ENCODE assay signal across 15 cellular contexts in the genomic region with DNA sequence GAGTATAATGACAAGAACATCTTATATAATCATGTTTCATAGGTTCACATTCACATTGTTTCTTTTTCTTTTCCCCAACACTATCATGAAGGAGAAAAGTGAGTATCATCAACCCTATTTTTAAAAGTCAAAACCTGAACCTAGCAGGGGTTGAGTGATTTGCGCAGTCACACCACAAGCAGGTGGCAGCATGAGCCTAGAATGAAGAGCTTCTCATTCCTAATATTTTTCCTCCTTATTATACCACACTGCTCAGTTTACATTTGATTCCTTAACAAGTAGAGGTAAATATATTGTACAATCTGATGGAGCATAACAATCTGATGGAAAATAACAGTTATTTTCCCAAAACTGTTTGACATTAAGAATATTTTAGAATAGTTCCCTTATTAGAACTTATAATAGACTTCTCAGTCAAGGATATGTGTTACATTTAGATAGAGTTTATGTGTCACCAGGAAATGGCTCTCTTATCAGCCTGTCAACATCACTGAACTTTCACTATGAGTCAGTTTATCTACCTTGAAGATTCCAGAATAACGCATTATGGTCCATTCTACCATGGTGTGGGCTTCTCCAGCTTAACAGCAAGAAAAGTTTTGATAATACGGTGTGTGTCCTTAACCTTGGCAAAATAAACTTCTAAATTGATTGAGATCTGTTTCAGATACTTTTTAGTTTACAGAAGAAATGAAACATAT.
DNase-seq lines count a peak whose midpoint lies in the region; ATAC-seq and TF ChIP-seq lines count a peak whose summit lies in the region.
"Had no signal": no experiment of that assay in that cellular context is flagged by ENCODE, and none has a peak within 500 bp of the region (broad histone marks: within the 10 kb centered on the region; RNA-seq: fewer than 3 reads in every experiment).

No MANE protein-coding gene starts in this region.

- TF ChIP-seq RAD21 in neural cell (conservative IDR thresholded peaks at IDR 0.05): peak; percentile 60

- H3K9ac ChIP-seq in neural cell (ENCODE audit: low read length): no peak overlapping the region

- H2AFZ ChIP-seq in GM23338: no peak overlapping the region
- no peak overlapping the region for H2AFZ ChIP-seq in neural cell (ENCODE audit: low read depth, low read length)

- H3F3A ChIP-seq in GM23338 (replicated peaks; ENCODE audit: low read depth) (no peaks in the 10 kb centered on the region), neural cell (ENCODE audit: insufficient read depth, low read length, poor library complexity, severe bottlenecking) (no peaks in the 10 kb centered on the region)

- H3K9me2 ChIP-seq in GM23338 (ENCODE audit: insufficient read depth): no peaks in the 10 kb centered on the region
- no peaks in the 10 kb centered on the region for H3K9me2 ChIP-seq in neural cell (ENCODE audit: insufficient read depth, low read length)

- no peak overlapping the region for H3K27ac Mint-ChIP-seq in activated CD4-positive, alpha-beta T cell treated with anti-CD3 and anti-CD28 coated beads for 36 hours
- H3K27ac Mint-ChIP-seq in GM23338: no peak overlapping the region
- no peak overlapping the region for H3K27ac Mint-ChIP-seq in activated CD8-positive, alpha-beta T cell treated with anti-CD3 and anti-CD28 coated beads for 36 hours

- no peak for TF ChIP-seq EP300 in neural cell (conservative IDR thresholded peaks at IDR 0.05; ENCODE audit: poor library complexity, severe bottlenecking)

- H3K9me3 ChIP-seq in neural cell (ENCODE audit: low read length): no peaks in the 10 kb centered on the region
- H3K9me3 ChIP-seq: prostate gland, thoracic aorta had no signal

- TF ChIP-seq CTCF in GM23338 (conservative IDR thresholded peaks at IDR 0.05; ENCODE audit: low read depth in 2 of 2): peak; percentile 24 to 43; a peak in 3 of 4 replicates
- no peak for TF ChIP-seq CTCF in activated CD8-positive, alpha-beta T cell treated with anti-CD3 and anti-CD28 coated beads for 36 hours (IDR thresholded peaks at IDR 0.05)
- peak; percentile 37 for TF ChIP-seq CTCF in neural cell (IDR thresholded peaks at IDR 0.05; ENCODE audit: poor library complexity, severe bottlenecking)

- H4K20me1 ChIP-seq in GM23338 (replicated peaks; ENCODE audit: insufficient read depth): no peaks in the 10 kb centered on the region
- no peaks in the 10 kb centered on the region for H4K20me1 ChIP-seq in neural cell (ENCODE audit: insufficient read depth)

- intact Hi-C loops in activated CD4-positive, alpha-beta T cell treated with anti-CD3 and anti-CD28 coated beads for 36 hours (cut with DNase I, micrococcal nuclease): no loop called here
- intact Hi-C loops in activated CD8-positive, alpha-beta T cell treated with anti-CD3 and anti-CD28 coated beads for 36 hours (cut with micrococcal nuclease): no loop called here

- H3K27me3 ChIP-seq in GM23338 (ENCODE audit: insufficient read depth): no peaks in the 10 kb centered on the region
- H3K27me3 ChIP-seq in neural cell (ENCODE audit: insufficient read depth, low read depth, low read length): no peaks in the 10 kb centered on the region

- no peak for DNase-seq in activated CD4-positive, alpha-beta T cell treated with anti-CD3 and anti-CD28 coated beads for 36 hours
- DNase-seq in activated CD4-positive, alpha-beta T cell treated with anti-CD3 and anti-CD28 coated beads for 4 hours: no peak
- DNase-seq in GM23338 (ENCODE audit: low spot score) (no peak), NCI-H446 (lab: John Stamatoyannopoulos, UW) (no peak)
- DNase-seq in activated CD8-positive, alpha-beta T cell treated with anti-CD3 and anti-CD28 coated beads for 36 hours: no peak
- DNase-seq: activated CD4-positive, alpha-beta T cell treated with anti-CD3 and anti-CD28 coated beads for 48 hours; activated naive CD4-positive, alpha-beta T cell treated with anti-CD3 and anti-CD28 coated beads, Interleukin-2, amount 50 U/mL, for 16 hours; COR-L47; NCI-H1092; NCI-H345 had no signal

- H3K27me3 Mint-ChIP-seq in activated CD4-positive, alpha-beta T cell treated with anti-CD3 and anti-CD28 coated beads for 36 hours: no peaks in the 10 kb centered on the region
- no peaks in the 10 kb centered on the region for H3K27me3 Mint-ChIP-seq in GM23338 (ENCODE audit: insufficient read depth, low read depth, poor library complexity)
- no peaks in the 10 kb centered on the region for H3K27me3 Mint-ChIP-seq in activated CD8-positive, alpha-beta T cell treated with anti-CD3 and anti-CD28 coated beads for 36 hours

- no peaks in the 10 kb centered on the region for H3K4me1 ChIP-seq in GM23338 (ENCODE audit: insufficient read depth)
- H3K4me1 ChIP-seq: prostate gland had no signal

- CTCF ChIA-PET in activated CD4-positive, alpha-beta T cell treated with anti-CD3 and anti-CD28 coated beads for 36 hours (lab: Charles Lee): interaction anchor here (0.5 to 1.9 kb wide), 2 partner anchors 411 to 413 kb away, joined by 4 read pairs; no protein-coding TSS in a partner anchor
- CTCF ChIA-PET in activated CD8-positive, alpha-beta T cell treated with anti-CD3 and anti-CD28 coated beads for 36 hours (lab: Charles Lee): interaction anchor here (1.1 to 1.4 kb wide), 2 partner anchors 19 to 409 kb away, joined by 4 read pairs; no protein-coding TSS in a partner anchor

- H3K36me3 ChIP-seq in GM23338 (ENCODE audit: insufficient read depth) (no peaks in the 10 kb centered on the region), neural cell (ENCODE audit: insufficient read depth, low read length) (no peaks in the 10 kb centered on the region)
- H3K36me3 ChIP-seq: prostate gland, thoracic aorta had no signal

- H3K4me2 ChIP-seq in GM23338 (no peak overlapping the region), neural cell (ENCODE audit: low read length) (no peak overlapping the region)

- ATAC-seq in activated CD4-positive, alpha-beta T cell treated with anti-CD3 and anti-CD28 coated beads for 36 hours: peak; percentile 60
- ATAC-seq in GM23338 (no peak), GM18517 (IDR thresholded peaks at IDR 0.05; ENCODE audit: unreplicated experiment) (no peak), GM19467 (IDR thresholded peaks at IDR 0.05; ENCODE audit: unreplicated experiment) (no peak)
- peak; percentile 71 for ATAC-seq in activated CD8-positive, alpha-beta T cell treated with anti-CD3 and anti-CD28 coated beads for 36 hours

- H3K4me3 Mint-ChIP-seq in activated CD4-positive, alpha-beta T cell treated with anti-CD3 and anti-CD28 coated beads for 36 hours: no peak overlapping the region
- H3K4me3 Mint-ChIP-seq in GM23338: no peak overlapping the region
- H3K4me3 Mint-ChIP-seq in activated CD8-positive, alpha-beta T cell treated with anti-CD3 and anti-CD28 coated beads for 36 hours: no peak overlapping the region

- H3K4me1 Mint-ChIP-seq in activated CD4-positive, alpha-beta T cell treated with anti-CD3 and anti-CD28 coated beads for 36 hours: peaks cover 11% of the 10 kb centered on the region
- H3K4me1 Mint-ChIP-seq in GM23338: no peaks in the 10 kb centered on the region
- H3K4me1 Mint-ChIP-seq in activated CD8-positive, alpha-beta T cell treated with anti-CD3 and anti-CD28 coated beads for 36 hours (ENCODE audit: low read depth): peaks cover 12% of the 10 kb centered on the region

- H3K27ac ChIP-seq in GM23338 (ENCODE audit: low read depth): no peak overlapping the region
- no peak overlapping the region for H3K27ac ChIP-seq in neural cell (ENCODE audit: low read length)
- H3K27ac ChIP-seq: prostate gland, thoracic aorta had no signal

- H3K4me3 ChIP-seq in GM23338 (no peak overlapping the region), neural cell (ENCODE audit: low read length) (no peak overlapping the region)
- H3K4me3 ChIP-seq: prostate gland, thoracic aorta had no signal

- no peaks in the 10 kb centered on the region for H3K9me3 Mint-ChIP-seq in activated CD4-positive, alpha-beta T cell treated with anti-CD3 and anti-CD28 coated beads for 36 hours (ENCODE audit: low read depth)
- no peaks in the 10 kb centered on the region for H3K9me3 Mint-ChIP-seq in GM23338
- H3K9me3 Mint-ChIP-seq in activated CD8-positive, alpha-beta T cell treated with anti-CD3 and anti-CD28 coated beads for 36 hours: no peaks in the 10 kb centered on the region

- H3K79me2 ChIP-seq in GM23338 (replicated peaks; ENCODE audit: insufficient read depth) (no peaks in the 10 kb centered on the region), neural cell (replicated peaks; ENCODE audit: insufficient read depth, low read length) (no peaks in the 10 kb centered on the region)

- H3K36me3 Mint-ChIP-seq in activated CD4-positive, alpha-beta T cell treated with anti-CD3 and anti-CD28 coated beads for 36 hours (ENCODE audit: low read depth): no peaks in the 10 kb centered on the region
- H3K36me3 Mint-ChIP-seq in GM23338 (ENCODE audit: low read depth): no peaks in the 10 kb centered on the region
- no peaks in the 10 kb centered on the region for H3K36me3 Mint-ChIP-seq in activated CD8-positive, alpha-beta T cell treated with anti-CD3 and anti-CD28 coated beads for 36 hours (ENCODE audit: low read depth)

- POLR2A ChIA-PET in activated CD4-positive, alpha-beta T cell treated with anti-CD3 and anti-CD28 coated beads for 36 hours (lab: Charles Lee): no interaction called here
- POLR2A ChIA-PET in activated CD8-positive, alpha-beta T cell treated with anti-CD3 and anti-CD28 coated beads for 36 hours (lab: Charles Lee): no interaction called here

TF ChIP-seq in neural cell, 6 proteins besides CTCF, POLR2A, EP300 and RAD21:
- no peak for TF ChIP-seq EZH2 (IDR thresholded peaks at IDR 0.05; ENCODE audit: borderline replicate concordance, insufficient read depth, low read length, poor library complexity, severe bottlenecking)
- TF ChIP-seq SMC3 (conservative IDR thresholded peaks at IDR 0.05; ENCODE audit: poor library complexity): peak; percentile 64

Comparison
In these comparisons a context has a peak if more than half of its experiments do, and no peak if none do; other contexts are left out.
1. ATAC-seq: peak in activated CD4-positive, alpha-beta T cell treated with anti-CD3 and anti-CD28 coated beads for 36 hours (single experiment) and activated CD8-positive, alpha-beta T cell treated with anti-CD3 and anti-CD28 coated beads for 36 hours (single experiment); none in GM23338 (single experiment), GM18517 (single experiment) and GM19467 (single experiment).